ENCODE assay signal across 29 cellular contexts in the genomic region with DNA sequence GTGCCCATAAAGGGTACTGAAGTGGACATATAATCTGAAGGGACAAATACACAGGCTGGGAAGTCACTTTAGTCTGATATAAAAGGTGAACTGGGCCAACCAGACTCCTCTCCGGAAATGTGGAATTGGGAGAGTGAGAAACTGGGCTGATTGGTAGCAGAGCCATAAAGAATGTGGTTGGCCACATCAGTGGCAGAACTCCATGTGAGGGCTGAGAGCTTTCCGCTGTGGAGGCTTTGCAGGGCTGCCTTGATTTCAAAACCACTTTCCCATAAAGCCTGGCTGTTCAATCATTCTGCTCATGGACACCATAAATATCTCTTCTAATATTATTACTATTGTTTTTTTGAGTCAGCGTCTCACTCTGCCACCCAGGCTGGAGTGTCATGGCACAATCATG.
DNase-seq lines count a peak whose midpoint lies in the region; ATAC-seq and TF ChIP-seq lines count a peak whose summit lies in the region.
"Had no signal": no experiment of that assay in that cellular context is flagged by ENCODE, and none has a peak within 500 bp of the region (broad histone marks: within the 10 kb centered on the region; RNA-seq: fewer than 3 reads in every experiment).

No MANE protein-coding gene starts in this region.

- intact Hi-C loops in tibial artery (cut with DNase I; ENCODE audit: low total_unique reads) = no loop called here

- peaks cover 0 to 47% (median 35%) of the 10 kb centered on the region in 4 donors for H3K4me1 ChIP-seq in tibial artery
- H3K4me1 ChIP-seq: adrenal gland had no signal

- H3K36me3 ChIP-seq in tibial artery = no peaks in the 10 kb centered on the region
- H3K36me3 ChIP-seq: adrenal gland, esophagus squamous epithelium, ovary, tibial nerve had no signal

- TF ChIP-seq CTCF in fibroblast of the aortic adventitia (IDR thresholded peaks at IDR 0.05; ENCODE audit: insufficient read depth, low read length) (no peak), tibial artery (IDR thresholded peaks at IDR 0.05) (no peak)

- no peaks in the 10 kb centered on the region for H3K9me3 ChIP-seq in tibial artery
- H3K9me3 ChIP-seq: adrenal gland, esophagus squamous epithelium, mucosa of descending colon, ovary, tibial nerve had no signal

- DNase-seq in GM03348 (ENCODE audit: low spot score) = peak; percentile 61
- DNase-seq in SW480 (ENCODE audit: low spot score) = peak; percentile 28
- DNase-seq in fibroblast of the aortic adventitia (ENCODE audit: low read depth) = peak; percentile 37
- DNase-seq in tibial artery = no peak
- no peak for DNase-seq in NOMO-1 treated with dmso at 0.1 percent for 144 hours (lab: John Stamatoyannopoulos, UW; ENCODE audit: unreplicated experiment)
- DNase-seq: activated CD4-positive, alpha-beta T cell treated with anti-CD3 and anti-CD28 coated beads, Interleukin-2, amount 50 U/mL, for 48 hours; activated naive CD4-positive, alpha-beta T cell treated with anti-CD3 and anti-CD28 coated beads for 36 hours; adrenal gland; esophagus squamous epithelium; GF-D8; H7; KG1; left colon; mucosa of descending colon; NCI-H1417 treated with DMSO at 0.1 percent for 48 hours; NCI-H2081; NCI-H526; ovary; PC-9; stimulated activated naive CD8-positive, alpha-beta T cell treated with anti-CD3 and anti-CD28 coated beads, Interleukin-15, Interleukin-2, amounts not matched to agents 100 U/mL and 50 U/mL, for 24 hours; T-helper 2 cell had no signal

- peak overlapping the region; percentile 34 to 51 for H3K27ac ChIP-seq in tibial artery
- H3K27ac ChIP-seq: adrenal gland, esophagus squamous epithelium, HL-60, ovary, PC-9, tibial nerve had no signal

- no peaks in the 10 kb centered on the region for H3K27me3 ChIP-seq in tibial artery
- H3K27me3 ChIP-seq: adrenal gland, esophagus squamous epithelium, ovary, tibial nerve had no signal

- H3K4me3 ChIP-seq in fibroblast of the aortic adventitia (ENCODE audit: low read depth, low read length) (no peak overlapping the region), tibial artery (no peak overlapping the region)
- H3K4me3 ChIP-seq: adrenal gland, esophagus squamous epithelium, mucosa of descending colon, ovary, PC-9, skin epidermis, tibial nerve had no signal

- ATAC-seq in HG02870 (IDR thresholded peaks at IDR 0.05; ENCODE audit: unreplicated experiment) = no peak
- ATAC-seq in HG02970 (IDR thresholded peaks at IDR 0.05; ENCODE audit: low FRiP score, unreplicated experiment) = no peak
- ATAC-seq: activated CD4-positive, CD25-positive, alpha-beta regulatory T cell treated with anti-CD3 and anti-CD28 coated beads, Interleukin-2, amount 50 U/mL, for 24 hours; left colon; mucosa of descending colon; Right ventricle myocardium inferior; SK-N-SH treated with all-trans-retinoic acid at 6 μM for 48 hours; stimulated activated naive CD8-positive, alpha-beta T cell treated with anti-CD3 and anti-CD28 coated beads, Interleukin-15, Interleukin-2, amounts not matched to agents 100 U/mL and 50 U/mL, for 24 hours had no signal

Comparison
In these comparisons a context has a peak if more than half of its experiments do, and no peak if none do; other contexts are left out.
1. DNase-seq: peak in GM03348 (single experiment), SW480 (single experiment) and fibroblast of the aortic adventitia (single experiment); none in tibial artery (0 of 2) and NOMO-1 treated with dmso at 0.1 percent for 144 hours (single experiment).